In genomic region chr5:11997942-11998341, GRCh38 we compare ENCODE assay signal across 6 cellular contexts.
"Had no signal": no experiment of that assay in that cellular context is flagged by ENCODE, and none has a peak within 500 bp of the region (broad histone marks: within the 10 kb centered on the region; RNA-seq: fewer than 3 reads in every experiment).

No MANE protein-coding gene starts in this region.

- H3K4me3 ChIP-seq: K562 had no signal

- H3K27ac ChIP-seq: HL-60 had no signal

- FAIRE-seq: HTR-8/SVneo, K562 had no signal

- ATAC-seq: K562 had no signal

- DNase-seq: IMR-90, KBM-7, KG1 had no signal
